In genomic region chr3:113514265-113514769, GRCh38 we compare ENCODE assay signal across 10 cellular contexts. TPM values are rescaled to one million over a fixed set of nuclear protein-coding genes. Genes with fewer than 3 reads are reported as not detected.
DNase-seq lines count a peak whose midpoint lies in the region; TF ChIP-seq lines count a peak whose summit lies in the region.
"Had no signal": no experiment of that assay in that cellular context is flagged by ENCODE, and none has a peak within 500 bp of the region (broad histone marks: within the 10 kb centered on the region; RNA-seq: fewer than 3 reads in every experiment).

No MANE protein-coding gene starts in this region.

- H3K36me3 Mint-ChIP-seq in endothelial cell (ENCODE audit: low read depth, unreplicated experiment), result no peaks in the 10 kb centered on the region

- no peak for TF ChIP-seq CTCF in HL-60 (IDR thresholded peaks at IDR 0.05; ENCODE audit: insufficient read depth, low read length)
- TF ChIP-seq CTCF in colonic mucosa (IDR thresholded peaks at IDR 0.05), result no peak
- TF ChIP-seq CTCF in endothelial cell (IDR thresholded peaks at IDR 0.05; ENCODE audit: unreplicated experiment), result no peak
- TF ChIP-seq CTCF in GM13976 (IDR thresholded peaks at IDR 0.05; ENCODE audit: borderline replicate concordance, control extremely low read depth, extremely low read depth, insufficient read depth, missing control alignments), result no peak

- no peaks in the 10 kb centered on the region for H3K9me3 Mint-ChIP-seq in endothelial cell (ENCODE audit: unreplicated experiment)
- H3K9me3 Mint-ChIP-seq: IgD-negative memory B cell had no signal

- no peak overlapping the region for H3K4me3 Mint-ChIP-seq in endothelial cell (ENCODE audit: unreplicated experiment)
- H3K4me3 Mint-ChIP-seq: IgD-negative memory B cell, neural crest cell had no signal

- H3K27me3 Mint-ChIP-seq in endothelial cell (ENCODE audit: unreplicated experiment), result peaks cover 3% of the 10 kb centered on the region

- no peaks in the 10 kb centered on the region for H3K4me1 ChIP-seq in colonic mucosa
- H3K4me1 ChIP-seq in muscle layer of colon (ENCODE audit: insufficient read depth, low read length), result peaks cover 10% of the 10 kb centered on the region

- in situ Hi-C loops in GM13976 (cut with MboI; ENCODE audit: low sequenced_read_pairs, unreplicated experiment), result no loop called here

- H3K27me3 ChIP-seq in HL-60 (ENCODE audit: insufficient read depth, poor library complexity, severe bottlenecking) (no peaks in the 10 kb centered on the region), colonic mucosa (no peaks in the 10 kb centered on the region), muscle layer of colon (ENCODE audit: control insufficient read depth in 1 of 2, insufficient read depth in 2 of 2, low read length in 2 of 2) (no peaks in the 10 kb centered on the region)

- peaks cover 4% of the 10 kb centered on the region for H3K4me1 Mint-ChIP-seq in endothelial cell (ENCODE audit: unreplicated experiment)

- peak overlapping the region; percentile 71 to 97 for H3K9ac ChIP-seq in colonic mucosa (ENCODE audit: low read depth in 2 of 2, low read length in 2 of 2)
- H3K9ac ChIP-seq in muscle layer of colon (ENCODE audit: low read length), result peak overlapping the region; percentile 94

- H3K9me3 ChIP-seq in colonic mucosa (no peaks in the 10 kb centered on the region), muscle layer of colon (ENCODE audit: low read length) (no peaks in the 10 kb centered on the region)

- H3K27ac ChIP-seq in HL-60 (replicated peaks), result peak overlapping the region; percentile 88
- peak overlapping the region; percentile 93 for H3K27ac ChIP-seq in colonic mucosa
- H3K27ac ChIP-seq in muscle layer of colon (ENCODE audit: low read depth, low read length), result peak overlapping the region; percentile 91

- intact Hi-C loops in colonic mucosa (cut with DNase I), result no loop called here

- H3K27ac Mint-ChIP-seq in endothelial cell (ENCODE audit: unreplicated experiment), result no peak overlapping the region
- H3K27ac Mint-ChIP-seq: IgD-negative memory B cell had no signal

- no peaks in the 10 kb centered on the region for H3K36me3 ChIP-seq in colonic mucosa
- no peaks in the 10 kb centered on the region for H3K36me3 ChIP-seq in muscle layer of colon (ENCODE audit: insufficient read depth, low read length)

- H3K4me3 ChIP-seq in GM08714 (ENCODE audit: low read length), result peak overlapping the region; percentile 88
- H3K4me3 ChIP-seq in HL-60 (replicated peaks; ENCODE audit: insufficient read depth, low read length), result peak overlapping the region; percentile 78
- peak overlapping the region; percentile 78 for H3K4me3 ChIP-seq in colonic mucosa
- peak overlapping the region; percentile 93 to 100 for H3K4me3 ChIP-seq in muscle layer of colon (ENCODE audit: low read depth in 1 of 2, low read length in 2 of 2)

- DNase-seq in HL-60 (ENCODE audit: low read depth in 1 of 2, low spot score in 1 of 2) (no peak), colonic mucosa (no peak), NCI-H128 (lab: John Stamatoyannopoulos, UW; ENCODE audit: unreplicated experiment) (no peak), endothelial cell (ENCODE audit: low spot score) (no peak), GM13976 (ENCODE audit: low spot score) (no peak), NOMO-1 (lab: John Stamatoyannopoulos, UW; ENCODE audit: unreplicated experiment in 2 of 2) (no peak)

RNA-seq across cellular contexts. Expression of gene SPICE1, which starts 0.6 kb away (rescaled TPM):
- total RNA-seq in colonic mucosa (10 to 100 TPM; 20.7 to 26.0 TPM), endothelial cell (ENCODE audit: unreplicated experiment) (8.6 TPM)

RNA-seq across cellular contexts. Expression of gene SIDT1, which starts 18.0 kb away (rescaled TPM):
- total RNA-seq in colonic mucosa, result 10 to 100 TPM; 35.9 to 42.1 TPM
- total RNA-seq in endothelial cell (ENCODE audit: unreplicated experiment), result 0.92 TPM

Comparison
In these comparisons a context has a peak if more than half of its experiments do, and no peak if none do; other contexts are left out.
1. RNA of gene SIDT1, which starts 18.0 kb away (total RNA-seq): 35.9 to 42.1 TPM in colonic mucosa; 0.92 TPM in endothelial cell (single experiment); every median in the first group is over 10 times any median in the second.
2. Peak in every context shown above with its lines, with median percentiles within 50 percentile points of each other: H3K4me3 ChIP-seq and H3K27ac ChIP-seq.